ENCODE assay signal across 9 cellular contexts in the genomic region with DNA sequence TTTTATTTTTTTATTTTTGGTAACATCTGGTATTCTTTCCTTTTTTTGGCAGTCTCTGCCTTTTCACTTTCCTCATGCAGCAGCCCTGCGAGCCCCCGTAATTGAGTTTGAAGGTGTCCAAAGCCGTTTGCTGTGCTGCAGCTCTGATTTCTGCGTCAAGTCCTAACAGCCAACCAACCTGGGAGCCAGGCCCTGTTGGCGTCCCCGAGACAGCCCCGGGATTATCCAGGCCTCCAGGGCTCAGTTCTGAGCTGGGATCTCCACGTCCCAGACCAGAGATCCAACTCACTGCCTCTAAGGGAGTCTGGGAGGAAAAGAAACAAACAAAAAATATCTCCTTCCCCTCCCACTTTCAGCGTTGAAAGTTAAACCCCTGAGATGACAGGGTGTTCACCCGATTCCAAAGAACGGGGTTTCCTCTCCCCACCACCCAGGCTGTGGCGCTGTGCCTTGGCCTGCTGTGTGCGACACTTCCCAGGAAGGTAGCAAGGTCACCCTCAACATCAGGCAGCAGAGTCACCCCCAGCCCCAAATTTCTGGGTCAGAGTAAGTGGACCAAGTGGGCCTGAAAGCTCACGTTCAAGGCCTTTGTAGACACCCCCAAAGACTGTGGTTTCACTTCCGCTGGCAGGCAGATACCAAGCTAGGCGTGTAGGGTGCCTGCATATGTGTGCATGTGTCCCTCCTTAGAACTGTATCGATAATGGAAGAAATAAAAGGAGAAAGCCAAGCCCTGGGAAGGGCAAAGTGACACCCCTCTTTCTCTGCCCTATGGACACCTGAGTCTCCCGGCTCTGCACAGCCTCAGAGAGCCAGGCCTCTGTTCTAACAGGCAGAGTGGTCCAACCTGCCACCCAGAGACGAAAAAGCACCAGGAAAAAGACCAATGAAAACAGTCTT. TPM values are rescaled to one million over a fixed set of nuclear protein-coding genes. Genes with fewer than 3 reads are reported as not detected.
DNase-seq lines count a peak whose midpoint lies in the region; ATAC-seq and TF ChIP-seq lines count a peak whose summit lies in the region.
"Had no signal": no experiment of that assay in that cellular context is flagged by ENCODE, and none has a peak within 500 bp of the region (broad histone marks: within the 10 kb centered on the region; RNA-seq: fewer than 3 reads in every experiment).

No MANE protein-coding gene starts in this region.

- H3K4me1 ChIP-seq in foreskin keratinocyte (peaks cover 47% of the 10 kb centered on the region), upper lobe of right lung (no peaks in the 10 kb centered on the region)

- H3K27ac Mint-ChIP-seq in activated T-helper 17 cell treated with anti-CD3 and anti-CD28 coated beads, Interleukin-2, amount 50 U/mL, for 72 hours: peak overlapping the region; percentile 99
- H3K27ac Mint-ChIP-seq: B cell had no signal

- intact Hi-C loops in upper lobe of right lung (cut with DNase I): no loop called here

- H3K27me3 ChIP-seq in foreskin keratinocyte (no peaks in the 10 kb centered on the region), upper lobe of right lung (peaks cover 40% of the 10 kb centered on the region), H7 (ENCODE audit: control insufficient read depth, insufficient read depth, low read length) (peaks cover 7% of the 10 kb centered on the region; the same call in 1 of the 2 replicates)

- H3K36me3 ChIP-seq in upper lobe of right lung: no peaks in the 10 kb centered on the region
- H3K36me3 ChIP-seq in H7 (replicated peaks; ENCODE audit: control insufficient read depth, insufficient read depth, low read length): no peaks in the 10 kb centered on the region; the same call in 1 of the 2 replicates

- peak overlapping the region; percentile 96 for H3K4me3 Mint-ChIP-seq in activated T-helper 17 cell treated with anti-CD3 and anti-CD28 coated beads, Interleukin-2, amount 50 U/mL, for 72 hours
- H3K4me3 Mint-ChIP-seq: B cell had no signal

- peaks cover 100% of the 10 kb centered on the region for H3K36me3 Mint-ChIP-seq in activated T-helper 17 cell treated with anti-CD3 and anti-CD28 coated beads, Interleukin-2, amount 50 U/mL, for 72 hours (ENCODE audit: low read depth)

- DNase-seq in stimulated activated CD4-positive, alpha-beta T cell treated with anti-CD3 and anti-CD28 coated beads, Interleukin-15, amount 100 ng/mL, for 24 hours: peak; percentile 68
- no peak for DNase-seq in stimulated activated CD4-positive, alpha-beta T cell treated with anti-CD3 and anti-CD28 coated beads, Interleukin-1b, Interleukin-23, amount 100 ng/mL, for 48 hours
- DNase-seq in foreskin keratinocyte (peak; percentile 60 to 72), upper lobe of right lung (no peak), SHP77 treated with DMSO at 0.1 percent for 48 hours (lab: John Stamatoyannopoulos, UW) (no peak), H7 (no peak)

- peak; percentile 31 for ATAC-seq in activated T-helper 17 cell treated with anti-CD3 and anti-CD28 coated beads, Interleukin-2, amount 50 U/mL, for 72 hours (replicated peaks)
- ATAC-seq in foreskin keratinocyte: peak; percentile 28
- no peak for ATAC-seq in upper lobe of right lung
- ATAC-seq in GM19324 (IDR thresholded peaks at IDR 0.05; ENCODE audit: low FRiP score, unreplicated experiment): no peak

- H3K27ac ChIP-seq in foreskin keratinocyte (peak overlapping the region; percentile 92), upper lobe of right lung (peak overlapping the region; percentile 30)

- H3K9me3 ChIP-seq in upper lobe of right lung: no peaks in the 10 kb centered on the region

- no peaks in the 10 kb centered on the region for H3K9me3 Mint-ChIP-seq in activated T-helper 17 cell treated with anti-CD3 and anti-CD28 coated beads, Interleukin-2, amount 50 U/mL, for 72 hours

- H3K4me1 Mint-ChIP-seq in activated T-helper 17 cell treated with anti-CD3 and anti-CD28 coated beads, Interleukin-2, amount 50 U/mL, for 72 hours: peaks cover 58% of the 10 kb centered on the region

- TF ChIP-seq CTCF in foreskin keratinocyte (conservative IDR thresholded peaks at IDR 0.05) (peak; percentile 16), upper lobe of right lung (IDR thresholded peaks at IDR 0.05) (no peak)

- H3K4me3 ChIP-seq in upper lobe of right lung: no peak overlapping the region
- H3K4me3 ChIP-seq in H7 (ENCODE audit: insufficient read depth, low read depth, low read length): no peak overlapping the region

- H3K27me3 Mint-ChIP-seq in activated T-helper 17 cell treated with anti-CD3 and anti-CD28 coated beads, Interleukin-2, amount 50 U/mL, for 72 hours: no peaks in the 10 kb centered on the region

RNA-seq across cellular contexts. Expression of a gene that starts 11.1 kb away (rescaled TPM):
- 10 to 100 TPM; 51.4 to 52.9 TPM for total RNA-seq in activated T-helper 17 cell treated with anti-CD3 and anti-CD28 coated beads, Interleukin-2, amount 50 U/mL, for 72 hours
- 15.4 and 16.3 TPM in 2 replicates for total RNA-seq in foreskin keratinocyte
- 3.8 and 4.4 TPM in 2 replicates for polyA plus RNA-seq in foreskin keratinocyte
- total RNA-seq in upper lobe of right lung: 2.4 TPM
- total RNA-seq in H7 (2014; rRNA removed; shearing (Covaris generic)): 5.7 and 6.1 TPM in 2 replicates

Comparison
In these comparisons a context has a peak if more than half of its experiments do, and no peak if none do; other contexts are left out.
1. DNase-seq: peak in stimulated activated CD4-positive, alpha-beta T cell treated with anti-CD3 and anti-CD28 coated beads, Interleukin-15, amount 100 ng/mL, for 24 hours (single experiment) and foreskin keratinocyte (2 of 2); none in stimulated activated CD4-positive, alpha-beta T cell treated with anti-CD3 and anti-CD28 coated beads, Interleukin-1b, Interleukin-23, amount 100 ng/mL, for 48 hours (single experiment), upper lobe of right lung (single experiment), SHP77 treated with DMSO at 0.1 percent for 48 hours (single experiment) and H7 (single experiment).
2. ATAC-seq: peak in activated T-helper 17 cell treated with anti-CD3 and anti-CD28 coated beads, Interleukin-2, amount 50 U/mL, for 72 hours (single experiment) and foreskin keratinocyte (single experiment); none in upper lobe of right lung (single experiment) and GM19324 (single experiment).